24 cellular contexts compared by ENCODE assay signal in genomic region chr22:46998346-46998745, GRCh38.
"Had no signal": no experiment of that assay in that cellular context is flagged by ENCODE, and none has a peak within 500 bp of the region (broad histone marks: within the 10 kb centered on the region; RNA-seq: fewer than 3 reads in every experiment).

No MANE protein-coding gene starts in this region.

- H3K27me3 ChIP-seq: MG63, SJSA1 had no signal

- H3K4me3 ChIP-seq: MG63, SJSA1, SK-N-MC had no signal

- ATAC-seq: HepG2 had no signal

- H3K27ac ChIP-seq: SJSA1, SK-N-MC had no signal

- DNase-seq: IMR-90, Karpas-422, KG1, MG63, NCI-H1092, NCI-H1105 treated with DMSO at 0.1 percent for 48 hours, NCI-H1417 treated with DMSO at 0.1 percent for 48 hours, NCI-H146, NCI-H1694 treated with DMSO at 0.1 percent for 48 hours, NCI-H1930, NCI-H2081, NCI-H2107, NCI-H226, NCI-H446, NCI-H510A, NCI-H524 treated with DMSO at 0.1 percent for 48 hours, NCI-H69, NCI-H774, Right ventricle myocardium superior, RPMI8226, SIG-M5 had no signal

- H3K9me3 ChIP-seq: MG63, SJSA1 had no signal

- H3K36me3 ChIP-seq: MG63, SJSA1 had no signal
